ENCODE assay signal across 15 cellular contexts in the genomic region with DNA sequence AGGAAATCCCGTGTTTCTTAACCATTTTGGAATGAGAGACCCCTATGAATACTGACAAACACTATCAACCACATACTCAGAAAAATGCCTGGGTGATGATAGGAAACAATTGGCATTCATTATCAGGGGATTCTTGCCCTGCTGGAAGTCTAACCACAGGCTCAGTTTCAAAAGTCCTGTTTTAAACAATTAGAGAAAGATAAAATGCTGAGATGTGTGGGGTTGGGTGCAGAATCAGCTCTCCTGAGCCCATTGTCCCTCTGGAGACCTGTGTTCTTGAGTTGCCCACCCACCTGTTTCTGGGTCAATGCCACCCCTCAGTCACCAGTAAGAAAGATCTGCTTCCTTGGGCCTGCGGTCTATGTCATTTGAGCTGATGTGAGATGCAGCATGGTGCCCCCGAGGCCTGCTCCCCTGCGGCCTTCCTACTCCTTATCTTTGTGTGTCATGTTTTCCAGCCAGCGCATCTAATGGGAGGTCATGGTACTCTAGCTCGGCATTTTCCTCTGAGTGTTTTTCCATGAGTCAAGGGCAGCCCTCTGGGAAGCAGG.
DNase-seq lines count a peak whose midpoint lies in the region; ATAC-seq and FAIRE-seq lines count a peak whose summit lies in the region.
"Had no signal": no experiment of that assay in that cellular context is flagged by ENCODE, and none has a peak within 500 bp of the region (broad histone marks: within the 10 kb centered on the region; RNA-seq: fewer than 3 reads in every experiment).

No MANE protein-coding gene starts in this region.

- no peak for ATAC-seq in HG02759 (IDR thresholded peaks at IDR 0.05; ENCODE audit: unreplicated experiment)
- no peak for ATAC-seq in GM19328 (IDR thresholded peaks at IDR 0.05; ENCODE audit: unreplicated experiment)
- ATAC-seq: foreskin keratinocyte, left ventricle myocardium superior had no signal

- DNase-seq in Daoy (ENCODE audit: low read depth) (peak; percentile 81), OCI-M1 (lab: John Stamatoyannopoulos, UW) (peak; percentile 28), astrocyte of the hippocampus (ENCODE audit: low read depth, low spot score) (peak; percentile 74), kidney tubule cell (ENCODE audit: low spot score) (peak; percentile 35), frontal cortex (ENCODE audit: low spot score in 2 of 2) (no peak)
- no peak for DNase-seq in stimulated activated CD4-positive, alpha-beta T cell treated with anti-CD3 and anti-CD28 coated beads, Interleukin-15, amount 100 ng/mL, for 24 hours
- DNase-seq: foreskin keratinocyte, Karpas-422, left ventricle myocardium superior, NCI-H1105 treated with DMSO at 0.1 percent for 48 hours, NCI-H2171, nucleus accumbens, testis had no signal

- FAIRE-seq in frontal cortex (lab: Jason Lieb, UNC), result no peak

Comparison
In these comparisons a context has a peak if more than half of its experiments do, and no peak if none do; other contexts are left out.
1. DNase-seq: peak in Daoy (single experiment), OCI-M1 (single experiment), astrocyte of the hippocampus (single experiment) and kidney tubule cell (single experiment); none in stimulated activated CD4-positive, alpha-beta T cell treated with anti-CD3 and anti-CD28 coated beads, Interleukin-15, amount 100 ng/mL, for 24 hours (single experiment) and frontal cortex (0 of 2).